19 cellular contexts compared by ENCODE assay signal in the genomic region with DNA sequence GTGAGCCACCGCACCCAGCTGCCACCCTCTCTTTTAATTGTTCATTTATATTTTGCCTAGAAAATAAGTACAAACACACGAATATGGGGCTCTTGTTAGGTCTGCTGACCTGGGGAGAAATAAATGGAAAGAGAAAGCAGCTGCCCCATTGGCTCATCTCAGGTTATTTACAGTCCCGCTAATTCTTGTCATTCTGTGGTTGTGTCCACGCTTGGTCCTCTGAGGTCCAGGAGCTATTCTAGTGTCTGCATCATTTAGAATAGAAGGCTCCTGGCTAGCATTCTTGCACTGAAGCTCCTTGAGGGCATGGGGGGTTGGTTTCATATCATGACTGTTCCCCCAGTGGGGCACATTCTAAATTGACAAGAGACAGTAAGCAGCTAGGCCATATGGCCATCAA.
"Had no signal": no experiment of that assay in that cellular context is flagged by ENCODE, and none has a peak within 500 bp of the region (broad histone marks: within the 10 kb centered on the region; RNA-seq: fewer than 3 reads in every experiment).

No MANE protein-coding gene starts in this region.

- H3K36me3 Mint-ChIP-seq: activated naive CD8-positive, alpha-beta T cell treated with anti-CD3 and anti-CD28 coated beads, Interleukin-2, amount 10 ng/mL, durations not matched to agents 7 days and 5 days had no signal

- ATAC-seq: activated CD4-positive, CD25-positive, alpha-beta regulatory T cell treated with anti-CD3 and anti-CD28 coated beads, Interleukin-2, amount 50 U/mL, for 24 hours; effector memory CD8-positive, alpha-beta T cell; left lobe of liver; stimulated activated naive CD8-positive, alpha-beta T cell treated with anti-CD3 and anti-CD28 coated beads, Interleukin-15, Interleukin-2, amounts not matched to agents 100 U/mL and 50 U/mL, for 24 hours had no signal

- H3K4me3 Mint-ChIP-seq: activated naive CD8-positive, alpha-beta T cell treated with anti-CD3 and anti-CD28 coated beads, Interleukin-2, amount 10 ng/mL, durations not matched to agents 7 days and 5 days; effector memory CD8-positive, alpha-beta T cell; type B pancreatic cell had no signal

- DNase-seq: activated CD4-positive, alpha-beta T cell treated with anti-CD3 and anti-CD28 coated beads, Interleukin-2, amount 50 U/mL, for 1 hour; activated naive CD4-positive, alpha-beta T cell; activated naive CD8-positive, alpha-beta T cell treated with anti-CD3 and anti-CD28 coated beads, Interleukin-2, amount 10 ng/mL, durations not matched to agents 7 days and 5 days; activated T-cell treated with anti-CD3 and anti-CD28 coated beads for 4 hours; anterior cingulate cortex; dermis blood vessel endothelial cell; effector memory CD8-positive, alpha-beta T cell; foreskin melanocyte; islet precursor cell; SK-N-SH; small intestine; stimulated activated CD4-positive, alpha-beta T cell treated with anti-CD3 and anti-CD28 coated beads, Interleukin-4, amount 100 ng/mL, for 4 hours; stimulated activated CD8-positive, alpha-beta memory T cell treated with anti-CD3 and anti-CD28 coated beads, Interleukin-4, amount 100 ng/mL, for 48 hours; stimulated activated naive CD8-positive, alpha-beta T cell treated with anti-CD3 and anti-CD28 coated beads, Interleukin-15, Interleukin-2, amounts not matched to agents 100 U/mL and 50 U/mL, for 24 hours; T-helper 1 cell; T1000 had no signal

- H3K27me3 Mint-ChIP-seq: type B pancreatic cell had no signal

- H3K9me2 ChIP-seq: SK-N-SH had no signal

- H3K9me3 Mint-ChIP-seq: activated naive CD8-positive, alpha-beta T cell treated with anti-CD3 and anti-CD28 coated beads, Interleukin-2, amount 10 ng/mL, durations not matched to agents 7 days and 5 days; effector memory CD8-positive, alpha-beta T cell; type B pancreatic cell had no signal

- H3K27ac Mint-ChIP-seq: activated naive CD8-positive, alpha-beta T cell treated with anti-CD3 and anti-CD28 coated beads, Interleukin-2, amount 10 ng/mL, durations not matched to agents 7 days and 5 days; effector memory CD8-positive, alpha-beta T cell had no signal

- H3K4me2 ChIP-seq: SK-N-SH had no signal

- H3K9me3 ChIP-seq: SK-N-SH had no signal
